31 cellular contexts compared by ENCODE assay signal in genomic region chr7:129338450-129338849, GRCh38.
DNase-seq lines count a peak whose midpoint lies in the region; ATAC-seq, FAIRE-seq and TF ChIP-seq lines count a peak whose summit lies in the region.
"Had no signal": no experiment of that assay in that cellular context is flagged by ENCODE, and none has a peak within 500 bp of the region (broad histone marks: within the 10 kb centered on the region; RNA-seq: fewer than 3 reads in every experiment).

No MANE protein-coding gene starts in this region.

- CTCF ChIA-PET in HepG2 (lab: Yijun Ruan, JAX; ENCODE audit: low intra/inter-chr PET ratio, low total read pairs), result no interaction called here

- no peak for TF ChIP-seq POLR2A in HepG2 (IDR thresholded peaks at IDR 0.05; ENCODE audit: insufficient read depth in 1 of 2, low read depth in 2 of 2, low read length in 2 of 2)
- TF ChIP-seq POLR2A in right lobe of liver (IDR thresholded peaks at IDR 0.05), result no peak

- H3K56ac ChIP-seq in mesendoderm (ENCODE audit: low read length), result no peak overlapping the region

- H3K9ac ChIP-seq in HepG2 (ENCODE audit: insufficient read depth, low read depth, low read length) (no peak overlapping the region), mesendoderm (ENCODE audit: low read length) (no peak overlapping the region)
- H3K9ac ChIP-seq: BLaER1; BLaER1 treated with 17β-estradiol and CSF1 and Interleukin-3, amounts not matched to agents 10 nM and 100 nM had no signal

- POLR2A ChIA-PET in HepG2 (lab: Yijun Ruan, JAX), result no interaction called here

- H3K4me1 ChIP-seq in HepG2 (ENCODE audit: insufficient read depth, low read length) (peaks cover 11% of the 10 kb centered on the region; the same call in 1 of the 2 replicates), right lobe of liver (no peaks in the 10 kb centered on the region), mesendoderm (ENCODE audit: control insufficient read depth, low read depth, low read length) (peaks cover 4% of the 10 kb centered on the region)
- H3K4me1 ChIP-seq: A549, BE2C, Caco-2 had no signal

- no peak overlapping the region for H2BK5ac ChIP-seq in mesendoderm (ENCODE audit: low read length)

- TF ChIP-seq RAD21 in HepG2 (CRISPR knock-in tag; IDR thresholded peaks at IDR 0.05), result no peak

- ATAC-seq in HepG2, result no peak; the same call in 2 of the 3 replicates
- no peak for ATAC-seq in right lobe of liver
- ATAC-seq: A549; CD8-positive, alpha-beta T cell had no signal

- no peak overlapping the region for H4K8ac ChIP-seq in mesendoderm (ENCODE audit: low read depth, low read length)

- H3K18ac ChIP-seq in mesendoderm (ENCODE audit: low read length), result no peak overlapping the region

- no peak for TF ChIP-seq EP300 in HepG2 (IDR thresholded peaks at IDR 0.05; ENCODE audit: low read depth in 2 of 2, low read length in 2 of 2)
- TF ChIP-seq EP300 in HepG2 (CRISPR knock-in tag; IDR thresholded peaks at IDR 0.05; ENCODE audit: borderline replicate concordance), result no peak

- H2AFZ ChIP-seq in HepG2 (ENCODE audit: low read length), result no peak overlapping the region

- FAIRE-seq in HepG2 (lab: Jason Lieb, UNC), result no peak
- FAIRE-seq: A204.1, A549, D721Med had no signal

- H2BK120ac ChIP-seq in mesendoderm (ENCODE audit: low read depth, low read length), result no peak overlapping the region

- no peak for DNase-seq in HepG2 (ENCODE audit: low spot score)
- DNase-seq in right lobe of liver, result no peak
- DNase-seq in mesendoderm, result peak; percentile 24
- no peak for DNase-seq in MV-4-11 (lab: John Stamatoyannopoulos, UW)
- DNase-seq: 8988T; ACHN; AML-193; BE2C; C1 segment of cervical spinal cord; Caco-2; Calu3; CD4-positive, alpha-beta memory T cell; CD4-positive, alpha-beta T cell; CD4-positive, CD25-positive, alpha-beta regulatory T cell; CD8-positive, alpha-beta memory T cell; CD8-positive, alpha-beta T cell; COR-L47; DMS 273 treated with DMSO at 0.1 percent for 48 hours; DMS153; DMS53; DMS79; DMS79 treated with DMSO at 0.1 percent for 48 hours; DND-41; EL had no signal

- H3K4me2 ChIP-seq in HepG2 (ENCODE audit: low read depth, low read length) (no peak overlapping the region), mesendoderm (ENCODE audit: low read length) (no peak overlapping the region)
- H3K4me2 ChIP-seq: A549; BLaER1; BLaER1 treated with 17β-estradiol and CSF1 and Interleukin-3, amounts not matched to agents 10 nM and 100 nM had no signal

- no peak overlapping the region for H3K4ac ChIP-seq in mesendoderm (ENCODE audit: low read depth, low read length)

- H2BK15ac ChIP-seq in mesendoderm (replicated peaks; ENCODE audit: low read depth), result no peak overlapping the region

- TF ChIP-seq CTCF in HepG2 (CRISPR knock-in tag; IDR thresholded peaks at IDR 0.05) (no peak), right lobe of liver (IDR thresholded peaks at IDR 0.05) (no peak)

- in situ Hi-C loops in HepG2 (cut with HindIII; ENCODE audit: extremely low pct_ligation_motif_present, low pct_unique_long_range_greater_than_20kb), result no loop called here

- no peak overlapping the region for H3K23ac ChIP-seq in mesendoderm (ENCODE audit: low read length)

- H3K36me3 ChIP-seq in HepG2 (replicated peaks in 1 of 2; ENCODE audit: control insufficient read depth in 1 of 2, insufficient read depth in 2 of 2, low read length in 2 of 2), result no peaks in the 10 kb centered on the region
- H3K36me3 ChIP-seq in right lobe of liver, result no peaks in the 10 kb centered on the region
- H3K36me3 ChIP-seq in mesendoderm (ENCODE audit: control insufficient read depth, insufficient read depth, low read length), result no peaks in the 10 kb centered on the region
- H3K36me3 ChIP-seq: BE2C, BLaER1 had no signal

- H3K79me1 ChIP-seq in mesendoderm (ENCODE audit: low read length), result no peaks in the 10 kb centered on the region

- H3K9me3 ChIP-seq in HepG2 (ENCODE audit: low read length), result no peaks in the 10 kb centered on the region
- H3K9me3 ChIP-seq in right lobe of liver, result no peaks in the 10 kb centered on the region
- H3K9me3 ChIP-seq: A549; BE2C; BLaER1; BLaER1 treated with 17β-estradiol and CSF1 and Interleukin-3, amounts not matched to agents 10 nM and 100 nM; Caco-2 had no signal

- H4K20me1 ChIP-seq in HepG2 (ENCODE audit: insufficient read depth, low read length), result no peaks in the 10 kb centered on the region
- H4K20me1 ChIP-seq: BLaER1 had no signal

- no peaks in the 10 kb centered on the region for H3K79me2 ChIP-seq in HepG2 (ENCODE audit: insufficient read depth, low read length)
- no peaks in the 10 kb centered on the region for H3K79me2 ChIP-seq in mesendoderm (ENCODE audit: control insufficient read depth, insufficient read depth, low read length)

- BruUV-seq in HepG2 (replicated peaks; lab: Mats Ljungman, UMichigan), result no TSS peak

- H2AK5ac ChIP-seq in mesendoderm (ENCODE audit: low read length), result no peak overlapping the region

- H3K27me3 ChIP-seq in HepG2 (ENCODE audit: control insufficient read depth in 1 of 2, insufficient read depth in 2 of 2, low read length in 2 of 2) (no peaks in the 10 kb centered on the region), right lobe of liver (no peaks in the 10 kb centered on the region), mesendoderm (ENCODE audit: insufficient read depth, low read length, poor library complexity) (no peaks in the 10 kb centered on the region)
- H3K27me3 ChIP-seq: BE2C; BLaER1; BLaER1 treated with 17β-estradiol and CSF1 and Interleukin-3, amounts not matched to agents 10 nM and 100 nM had no signal

- intact Hi-C loops in HepG2 (cut with micrococcal nuclease; ENCODE audit: unreplicated experiment) (no loop called here), right lobe of liver (cut with DNase I) (no loop called here)

- H3K27ac ChIP-seq in HepG2 (ENCODE audit: extremely low read length, insufficient read depth, low read length), result no peak overlapping the region
- H3K27ac ChIP-seq in right lobe of liver, result no peak overlapping the region
- no peak overlapping the region for H3K27ac ChIP-seq in mesendoderm (ENCODE audit: low read depth, low read length)
- H3K27ac ChIP-seq: 22Rv1; A549; BLaER1; BLaER1 treated with 17β-estradiol and CSF1 and Interleukin-3, amounts not matched to agents 10 nM and 100 nM; C4-2B had no signal

- 87% methylated on average over 2 of the region's 2 CpGs for WGBS in HepG2 (ENCODE audit: low lambda C conversion rate)
- WGBS in right lobe of liver (ENCODE audit: insufficient coverage, low coverage, low lambda C conversion rate, missing lambda C conversion rate), result 94% methylated on average over 2 of the region's 2 CpGs
- WGBS in mesendoderm (ENCODE audit: extremely low coverage, insufficient coverage, low lambda C conversion rate), result no CpG with 5 or more reads among the region's 2 CpGs

- no peak overlapping the region for H4K5ac ChIP-seq in mesendoderm (ENCODE audit: low read length)

- H3K4me3 ChIP-seq in HepG2 (replicated peaks in 1 of 3; ENCODE audit: insufficient read depth in 1 of 3, low read depth in 2 of 3, low read length in 3 of 3), result no peak overlapping the region
- no peak overlapping the region for H3K4me3 ChIP-seq in right lobe of liver
- H3K4me3 ChIP-seq in mesendoderm (ENCODE audit: low read length), result no peak overlapping the region
- H3K4me3 ChIP-seq: A549; BLaER1; BLaER1 treated with 17β-estradiol and CSF1 and Interleukin-3, amounts not matched to agents 10 nM and 100 nM had no signal

TF ChIP-seq in HepG2, 621 proteins besides CTCF, POLR2A, EP300 and RAD21 (continues in another document):
- TF ChIP-seq PAXIP1 (CRISPR knock-in tag; conservative IDR thresholded peaks at IDR 0.05), result peak; percentile 51
- no peak for TF ChIP-seq NCOA2 (CRISPR knock-in tag; IDR thresholded peaks at IDR 0.05)
- TF ChIP-seq CREM (IDR thresholded peaks at IDR 0.05), result peak; percentile 31; the same call in 1 of the 2 replicates
- TF ChIP-seq CREM (CRISPR knock-in tag; IDR thresholded peaks at IDR 0.05), result no peak
- TF ChIP-seq TCF7 (IDR thresholded peaks at IDR 0.05; ENCODE audit: low read depth), result peak; percentile 69
- 0 out of 2 replicates have a peak, but pooled peaks have one; percentile 14 for TF ChIP-seq ARID3A (IDR thresholded peaks at IDR 0.05; ENCODE audit: low read depth, low read length)
